Comparison of ENCODE assay signal across 16 cellular contexts in genomic region chr13:37225414-37226047, GRCh38.
A peak's percentile ranks its signal among the peaks of the same experiment; 100 is the strongest.
DNase-seq lines count a peak whose midpoint lies in the region; ATAC-seq, FAIRE-seq and TF ChIP-seq lines count a peak whose summit lies in the region.
"Had no signal": no experiment of that assay in that cellular context is flagged by ENCODE, and none has a peak within 500 bp of the region (broad histone marks: within the 10 kb centered on the region; RNA-seq: fewer than 3 reads in every experiment).

No MANE protein-coding gene starts in this region.

- no peaks in the 10 kb centered on the region for H3K79me2 ChIP-seq in ACC112 (ENCODE audit: control insufficient read depth, insufficient read depth, low read length, unreplicated experiment)
- no peaks in the 10 kb centered on the region for H3K79me2 ChIP-seq in keratinocyte (ENCODE audit: control insufficient read depth, insufficient read depth, low read length)

- H3K4me2 ChIP-seq in keratinocyte (ENCODE audit: control insufficient read depth, extremely low read depth, insufficient read depth, low read depth, low read length), result no peak overlapping the region
- H3K4me2 ChIP-seq: A549 had no signal

- peak overlapping the region; percentile 85 for H3K27ac Mint-ChIP-seq in HFFc6
- H3K27ac Mint-ChIP-seq: activated CD4-positive, alpha-beta memory T cell treated with anti-CD3 and anti-CD28 coated beads for 36 hours; activated T-cell treated with anti-CD3 and anti-CD28 coated beads, Interleukin-2, amount 50 U/mL, for 72 hours; naive thymus-derived CD8-positive, alpha-beta T cell had no signal

- H3K27ac ChIP-seq in ACC112 (ENCODE audit: low read depth, low read length) (peak overlapping the region; percentile 63), coronary artery (peak overlapping the region; percentile 53 to 70), keratinocyte (ENCODE audit: control insufficient read depth, insufficient read depth, low read length) (peak overlapping the region; percentile 28)
- H3K27ac ChIP-seq: A549, upper lobe of right lung had no signal

- dilution Hi-C loops in keratinocyte (cut with MboI; ENCODE audit: extremely low pct_ligation_motif_present, low sequenced_read_pairs), result no loop called here

- no peaks in the 10 kb centered on the region for H3K9me3 Mint-ChIP-seq in HFFc6

- FAIRE-seq in keratinocyte (lab: Jason Lieb, UNC), result peak; percentile 60
- FAIRE-seq: A549 had no signal

- H3K9ac ChIP-seq in keratinocyte (ENCODE audit: control insufficient read depth, extremely low read depth, insufficient read depth, low read length), result no peak overlapping the region

- H3K4me3 ChIP-seq in ACC112 (ENCODE audit: low read depth, low read length), result no peak overlapping the region
- H3K4me3 ChIP-seq in coronary artery, result no peak overlapping the region
- H3K4me3 ChIP-seq in keratinocyte (ENCODE audit: control insufficient read depth in 2 of 3, extremely low read depth in 1 of 3, insufficient read depth in 2 of 3, low read depth in 1 of 3, low read length in 3 of 3), result peak overlapping the region in 1 of 3 experiments; percentile 20
- H3K4me3 ChIP-seq: A549, upper lobe of right lung had no signal

- no peaks in the 10 kb centered on the region for H3K27me3 Mint-ChIP-seq in HFFc6 (ENCODE audit: insufficient read depth)
- H3K27me3 Mint-ChIP-seq: activated CD4-positive, alpha-beta memory T cell treated with anti-CD3 and anti-CD28 coated beads for 36 hours; naive thymus-derived CD8-positive, alpha-beta T cell had no signal

- H3K36me3 ChIP-seq in ACC112 (ENCODE audit: insufficient read depth, low read length), result no peaks in the 10 kb centered on the region
- H3K36me3 ChIP-seq in keratinocyte (ENCODE audit: control insufficient read depth in 2 of 2, extremely low read depth in 1 of 2, insufficient read depth in 2 of 2, low read length in 2 of 2), result no peaks in the 10 kb centered on the region
- H3K36me3 ChIP-seq: upper lobe of right lung had no signal

- H4K20me1 ChIP-seq in keratinocyte (ENCODE audit: control insufficient read depth, extremely low read depth, insufficient read depth, low read length), result no peaks in the 10 kb centered on the region

- TF ChIP-seq CTCF in HFFc6 (IDR thresholded peaks at IDR 0.05) (no peak), coronary artery (IDR thresholded peaks at IDR 0.05) (no peak), keratinocyte (optimal IDR thresholded peaks at IDR 0.05 in 1 of 3, IDR thresholded peaks at IDR 0.05 in 1 of 3, conservative IDR thresholded peaks at IDR 0.05 in 1 of 3; ENCODE audit: extremely low read depth in 1 of 3, insufficient read depth in 2 of 3, low read length in 3 of 3) (no peak)

- H3K4me1 ChIP-seq in ACC112 (ENCODE audit: control insufficient read depth, insufficient read depth, low read length, unreplicated experiment) (peaks cover 12% of the 10 kb centered on the region), keratinocyte (ENCODE audit: control insufficient read depth, extremely low read depth, insufficient read depth, low read length) (peaks cover 8% of the 10 kb centered on the region)
- H3K4me1 ChIP-seq: A549, upper lobe of right lung had no signal

- ATAC-seq in GM18520 (IDR thresholded peaks at IDR 0.05; ENCODE audit: unreplicated experiment), result no peak
- ATAC-seq: A549; activated T-cell treated with anti-CD3 and anti-CD28 coated beads, Interleukin-2, amount 50 U/mL, for 72 hours; HCT116; naive thymus-derived CD8-positive, alpha-beta T cell; upper lobe of right lung had no signal

- H3K27me3 ChIP-seq in ACC112 (ENCODE audit: insufficient read depth, low read length) (no peaks in the 10 kb centered on the region), keratinocyte (ENCODE audit: control insufficient read depth, extremely low read depth, insufficient read depth, low read length) (no peaks in the 10 kb centered on the region)
- H3K27me3 ChIP-seq: upper lobe of right lung had no signal

- no peaks in the 10 kb centered on the region for H3K9me1 ChIP-seq in keratinocyte (ENCODE audit: control insufficient read depth, extremely low read depth, insufficient read depth, low read length)

- H3K36me3 Mint-ChIP-seq in HFFc6 (ENCODE audit: low read depth), result peaks cover 8% of the 10 kb centered on the region; the same call in 1 of the 2 replicates
- H3K36me3 Mint-ChIP-seq: activated CD4-positive, alpha-beta memory T cell treated with anti-CD3 and anti-CD28 coated beads for 36 hours; naive thymus-derived CD8-positive, alpha-beta T cell had no signal

- DNase-seq in HFFc6 (peak; percentile 47), coronary artery (ENCODE audit: low spot score) (no peak), keratinocyte (ENCODE audit: low read depth, low spot score) (no peak), T-helper 9 cell (no peak), NCI-H2196 (lab: John Stamatoyannopoulos, UW; ENCODE audit: unreplicated experiment) (no peak), T-helper 2 cell (no peak)
- DNase-seq: activated CD4-positive, alpha-beta memory T cell treated with anti-CD3 and anti-CD28 coated beads for 36 hours; activated T-cell treated with anti-CD3 and anti-CD28 coated beads, Interleukin-2, amount 50 U/mL, for 72 hours; Calu3; naive thymus-derived CD8-positive, alpha-beta T cell; stimulated activated CD4-positive, alpha-beta T cell treated with anti-CD3 and anti-CD28 coated beads, Interleukin-4, amount 100 ng/mL, for 24 hours; upper lobe of right lung had no signal

- H2AFZ ChIP-seq in ACC112 (ENCODE audit: low read length, unreplicated experiment) (no peak overlapping the region), keratinocyte (ENCODE audit: control insufficient read depth, low read length) (peak overlapping the region; percentile 67)

- peaks cover 38% of the 10 kb centered on the region for H3K4me1 Mint-ChIP-seq in HFFc6 (ENCODE audit: low read depth)
- H3K4me1 Mint-ChIP-seq: naive thymus-derived CD8-positive, alpha-beta T cell had no signal

- H3K4me3 Mint-ChIP-seq in HFFc6, result peak overlapping the region; percentile 45
- H3K4me3 Mint-ChIP-seq: activated CD4-positive, alpha-beta memory T cell treated with anti-CD3 and anti-CD28 coated beads for 36 hours; activated T-cell treated with anti-CD3 and anti-CD28 coated beads, Interleukin-2, amount 50 U/mL, for 72 hours; naive thymus-derived CD8-positive, alpha-beta T cell had no signal

- peaks cover 1% of the 10 kb centered on the region for H3K9me3 ChIP-seq in keratinocyte (ENCODE audit: control insufficient read depth, low read depth, low read length)
- H3K9me3 ChIP-seq: A549, upper lobe of right lung had no signal
